15 cellular contexts compared by ENCODE assay signal in genomic region chr5:8005416-8005815, GRCh38.
DNase-seq lines count a peak whose midpoint lies in the region; ATAC-seq and TF ChIP-seq lines count a peak whose summit lies in the region.
"Had no signal": no experiment of that assay in that cellular context is flagged by ENCODE, and none has a peak within 500 bp of the region (broad histone marks: within the 10 kb centered on the region; RNA-seq: fewer than 3 reads in every experiment).

No MANE protein-coding gene starts in this region.

- no peaks in the 10 kb centered on the region for H3K36me3 ChIP-seq in colonic mucosa
- H3K36me3 ChIP-seq in mucosa of descending colon (ENCODE audit: low read depth): no peaks in the 10 kb centered on the region

- H3K4me1 Mint-ChIP-seq in activated naive CD4-positive, alpha-beta T cell treated with anti-CD3 and anti-CD28 coated beads for 36 hours (ENCODE audit: low read depth): no peaks in the 10 kb centered on the region
- H3K4me1 Mint-ChIP-seq: CD4-positive, alpha-beta memory T cell had no signal

- H3K4me3 ChIP-seq in colonic mucosa (no peak overlapping the region), mucosa of descending colon (no peak overlapping the region)
- H3K4me3 ChIP-seq: GM23338 had no signal

- ATAC-seq in mucosa of descending colon: peak; percentile 87
- ATAC-seq: GM23338 had no signal

- H3K4me1 ChIP-seq in colonic mucosa (no peaks in the 10 kb centered on the region), mucosa of descending colon (ENCODE audit: low read depth) (no peaks in the 10 kb centered on the region)

- H3K4me3 Mint-ChIP-seq in activated naive CD4-positive, alpha-beta T cell treated with anti-CD3 and anti-CD28 coated beads for 36 hours: no peak overlapping the region
- H3K4me3 Mint-ChIP-seq: CD4-positive, alpha-beta memory T cell; GM23338; H9; HFFc6 had no signal

- H3K27me3 Mint-ChIP-seq in activated naive CD4-positive, alpha-beta T cell treated with anti-CD3 and anti-CD28 coated beads for 36 hours (ENCODE audit: low read depth): no peaks in the 10 kb centered on the region

- no peak overlapping the region for H3K27ac Mint-ChIP-seq in activated naive CD4-positive, alpha-beta T cell treated with anti-CD3 and anti-CD28 coated beads for 36 hours
- H3K27ac Mint-ChIP-seq: GM23338, H9, HFFc6 had no signal

- H3K9ac ChIP-seq in colonic mucosa (ENCODE audit: low read depth in 2 of 2, low read length in 2 of 2): no peak overlapping the region

- no peak overlapping the region for H3K27ac ChIP-seq in colonic mucosa

- DNase-seq in colonic mucosa: peak; percentile 33
- DNase-seq in mucosa of descending colon: peak in 2 of 3 donors; percentile 29 to 39
- peak; percentile 1 for DNase-seq in renal cortical epithelial cell (ENCODE audit: low read depth)
- DNase-seq in activated naive CD4-positive, alpha-beta T cell treated with anti-CD3 and anti-CD28 coated beads for 36 hours: no peak
- DNase-seq in DMS153 (lab: John Stamatoyannopoulos, UW): no peak
- no peak for DNase-seq in HCEC 1CT
- DNase-seq in glomerular visceral epithelial cell (ENCODE audit: extremely low spot score): no peak
- DNase-seq: C1 segment of cervical spinal cord; Calu3; CD4-positive, alpha-beta memory T cell; COR-L47; GF-D8; H9; HFFc6 had no signal

- no peak for TF ChIP-seq CTCF in colonic mucosa (IDR thresholded peaks at IDR 0.05)
- TF ChIP-seq CTCF in mucosa of descending colon (IDR thresholded peaks at IDR 0.05): no peak

- intact Hi-C loops in colonic mucosa (cut with DNase I) (no loop called here), mucosa of descending colon (cut with DNase I, micrococcal nuclease) (no loop called here)
- intact Hi-C loops in activated naive CD4-positive, alpha-beta T cell treated with anti-CD3 and anti-CD28 coated beads for 36 hours (cut with micrococcal nuclease): no loop called here

- CTCF ChIA-PET in activated naive CD4-positive, alpha-beta T cell treated with anti-CD3 and anti-CD28 coated beads for 36 hours (lab: Charles Lee): no interaction called here

- no peaks in the 10 kb centered on the region for H3K27me3 ChIP-seq in colonic mucosa

- no peaks in the 10 kb centered on the region for H3K36me3 Mint-ChIP-seq in activated naive CD4-positive, alpha-beta T cell treated with anti-CD3 and anti-CD28 coated beads for 36 hours (ENCODE audit: low read depth)
- H3K36me3 Mint-ChIP-seq: CD4-positive, alpha-beta memory T cell had no signal

- H3K9me3 Mint-ChIP-seq in activated naive CD4-positive, alpha-beta T cell treated with anti-CD3 and anti-CD28 coated beads for 36 hours: peaks cover 2% of the 10 kb centered on the region
- H3K9me3 Mint-ChIP-seq: GM23338 had no signal

- H3K9me3 ChIP-seq in colonic mucosa: no peaks in the 10 kb centered on the region
- H3K9me3 ChIP-seq in mucosa of descending colon: no peaks in the 10 kb centered on the region

Comparison
In these comparisons a context has a peak if more than half of its experiments do, and no peak if none do; other contexts are left out.
1. DNase-seq: peak in colonic mucosa (single experiment), mucosa of descending colon (2 of 3) and renal cortical epithelial cell (single experiment); none in activated naive CD4-positive, alpha-beta T cell treated with anti-CD3 and anti-CD28 coated beads for 36 hours (single experiment), DMS153 (single experiment), HCEC 1CT (single experiment) and glomerular visceral epithelial cell (single experiment).